In genomic region chr16:67942200-67942509, GRCh38 we compare ENCODE assay signal across 2 cellular contexts.
TF ChIP-seq lines count a peak whose summit lies in the region.

No MANE protein-coding gene starts in this region.

TF ChIP-seq in endothelial cell of umbilical vein, 7 proteins besides CTCF, POLR2A, EP300 and RAD21 (continued from another document):
- TF ChIP-seq FOS (IDR thresholded peaks at IDR 0.05; ENCODE audit: borderline replicate concordance, insufficient read depth, low read length) = no peak
- no peak for TF ChIP-seq MAX (IDR thresholded peaks at IDR 0.05; ENCODE audit: insufficient read depth, insufficient read length)
- TF ChIP-seq POLR2AphosphoS5 (IDR thresholded peaks at IDR 0.05; ENCODE audit: insufficient read depth, low read depth, low read length) = no peak
- no peak for TF ChIP-seq EZH2 (IDR thresholded peaks at IDR 0.05; ENCODE audit: borderline replicate concordance, low read depth, low read length, severe bottlenecking)
- TF ChIP-seq JUN (IDR thresholded peaks at IDR 0.05; ENCODE audit: borderline replicate concordance, insufficient read depth, insufficient read length, low read depth) = no peak
TF ChIP-seq in endothelial cell of umbilical vein: peak in this region for 0.

TF ChIP-seq in neural cell, 6 proteins besides CTCF, POLR2A, EP300 and RAD21 (continued from another document):
- TF ChIP-seq EZH2 (IDR thresholded peaks at IDR 0.05; ENCODE audit: borderline replicate concordance, insufficient read depth, low read length, poor library complexity, severe bottlenecking) = no peak
- no peak for TF ChIP-seq SMC3 (conservative IDR thresholded peaks at IDR 0.05; ENCODE audit: poor library complexity)
- no peak for TF ChIP-seq REST (IDR thresholded peaks at IDR 0.05; ENCODE audit: borderline replicate concordance)
- TF ChIP-seq MXI1 (conservative IDR thresholded peaks at IDR 0.05; ENCODE audit: poor library complexity, severe bottlenecking) = no peak
- TF ChIP-seq TAF1 (IDR thresholded peaks at IDR 0.05; ENCODE audit: low read depth) = no peak
